In genomic region chr13:94305463-94305862, GRCh38 we compare ENCODE assay signal across 14 cellular contexts.
DNase-seq lines count a peak whose midpoint lies in the region; ATAC-seq, FAIRE-seq and TF ChIP-seq lines count a peak whose summit lies in the region.
"Had no signal": no experiment of that assay in that cellular context is flagged by ENCODE, and none has a peak within 500 bp of the region (broad histone marks: within the 10 kb centered on the region; RNA-seq: fewer than 3 reads in every experiment).

No MANE protein-coding gene starts in this region.

- no peaks in the 10 kb centered on the region for H3K36me3 Mint-ChIP-seq in activated CD8-positive, alpha-beta T cell treated with anti-CD3 and anti-CD28 coated beads for 36 hours (ENCODE audit: low read depth)
- H3K36me3 Mint-ChIP-seq: activated naive CD4-positive, alpha-beta T cell treated with anti-CD3 and anti-CD28 coated beads, Interleukin-2, amount 10 ng/mL, durations not matched to agents 7 days and 5 days had no signal

- H3K9me3 Mint-ChIP-seq in activated CD8-positive, alpha-beta T cell treated with anti-CD3 and anti-CD28 coated beads for 36 hours = no peaks in the 10 kb centered on the region
- H3K9me3 Mint-ChIP-seq: activated naive CD4-positive, alpha-beta T cell treated with anti-CD3 and anti-CD28 coated beads, Interleukin-2, amount 10 ng/mL, durations not matched to agents 7 days and 5 days had no signal

- CTCF ChIA-PET in activated CD8-positive, alpha-beta T cell treated with anti-CD3 and anti-CD28 coated beads for 36 hours (lab: Charles Lee) = no interaction called here

- H3K4me1 Mint-ChIP-seq in activated CD8-positive, alpha-beta T cell treated with anti-CD3 and anti-CD28 coated beads for 36 hours (ENCODE audit: low read depth) = no peaks in the 10 kb centered on the region

- H3K4me3 Mint-ChIP-seq in activated CD8-positive, alpha-beta T cell treated with anti-CD3 and anti-CD28 coated beads for 36 hours = no peak overlapping the region
- H3K4me3 Mint-ChIP-seq: activated naive CD4-positive, alpha-beta T cell treated with anti-CD3 and anti-CD28 coated beads, Interleukin-2, amount 10 ng/mL, durations not matched to agents 7 days and 5 days had no signal

- DNase-seq in GM04504 (ENCODE audit: low read depth) (peak; percentile 67), fibroblast of the aortic adventitia (ENCODE audit: low read depth) (peak; percentile 70), retinal pigment epithelial cell (ENCODE audit: low read depth) (peak; percentile 62), GM12891 (ENCODE audit: insufficient read length, low spot score) (no peak), HAP-1 (ENCODE audit: low spot score in 2 of 2) (no peak)
- DNase-seq in activated CD8-positive, alpha-beta T cell treated with anti-CD3 and anti-CD28 coated beads for 36 hours = no peak
- DNase-seq: activated naive CD4-positive, alpha-beta T cell treated with anti-CD3 and anti-CD28 coated beads, Interleukin-2, amount 10 ng/mL, durations not matched to agents 7 days and 5 days; DMS153; kidney glomerular epithelial cell; NCI-H2081 treated with DMSO at 0.1 percent for 48 hours had no signal

- H3K4me1 ChIP-seq in HAP-1 = peaks cover 18% of the 10 kb centered on the region

- H3K4me3 ChIP-seq in fibroblast of the aortic adventitia (ENCODE audit: low read depth, low read length) (no peak overlapping the region), retinal pigment epithelial cell (ENCODE audit: low read length) (no peak overlapping the region), HAP-1 (no peak overlapping the region)
- H3K4me3 ChIP-seq: SJSA1 had no signal

- no peak for ATAC-seq in activated CD8-positive, alpha-beta T cell treated with anti-CD3 and anti-CD28 coated beads for 36 hours
- no peak for ATAC-seq in GM21367 (IDR thresholded peaks at IDR 0.05; ENCODE audit: unreplicated experiment)

- no peak for TF ChIP-seq POLR2A in GM12891 (IDR thresholded peaks at IDR 0.05; ENCODE audit: low read depth, low read length)

- peak overlapping the region; percentile 48 for H3K27ac ChIP-seq in VCaP
- H3K27ac ChIP-seq: SJSA1 had no signal

- no peaks in the 10 kb centered on the region for H3K9me3 ChIP-seq in HAP-1
- H3K9me3 ChIP-seq: SJSA1 had no signal

- TF ChIP-seq CTCF in VCaP (conservative IDR thresholded peaks at IDR 0.05) = no peak
- TF ChIP-seq CTCF in fibroblast of the aortic adventitia (IDR thresholded peaks at IDR 0.05; ENCODE audit: insufficient read depth, low read length) = no peak
- TF ChIP-seq CTCF in retinal pigment epithelial cell (conservative IDR thresholded peaks at IDR 0.05; ENCODE audit: low read depth, low read length) = no peak
- no peak for TF ChIP-seq CTCF in activated CD8-positive, alpha-beta T cell treated with anti-CD3 and anti-CD28 coated beads for 36 hours (IDR thresholded peaks at IDR 0.05)

- no peak for FAIRE-seq in GM12891 (lab: Jason Lieb, UNC)

- H3K27me3 ChIP-seq in HAP-1 (ENCODE audit: low read depth) = no peaks in the 10 kb centered on the region
- H3K27me3 ChIP-seq: SJSA1 had no signal

- H3K36me3 ChIP-seq in HAP-1 (replicated peaks) = no peaks in the 10 kb centered on the region
- H3K36me3 ChIP-seq: SJSA1 had no signal

- POLR2A ChIA-PET in activated CD8-positive, alpha-beta T cell treated with anti-CD3 and anti-CD28 coated beads for 36 hours (lab: Charles Lee) = no interaction called here

- no peak overlapping the region for H3K27ac Mint-ChIP-seq in activated CD8-positive, alpha-beta T cell treated with anti-CD3 and anti-CD28 coated beads for 36 hours
- H3K27ac Mint-ChIP-seq: activated naive CD4-positive, alpha-beta T cell treated with anti-CD3 and anti-CD28 coated beads, Interleukin-2, amount 10 ng/mL, durations not matched to agents 7 days and 5 days; progenitor cell of endocrine pancreas had no signal

- intact Hi-C loops in activated CD8-positive, alpha-beta T cell treated with anti-CD3 and anti-CD28 coated beads for 36 hours (cut with micrococcal nuclease) = no loop called here

- no peaks in the 10 kb centered on the region for H3K27me3 Mint-ChIP-seq in activated CD8-positive, alpha-beta T cell treated with anti-CD3 and anti-CD28 coated beads for 36 hours
- H3K27me3 Mint-ChIP-seq: progenitor cell of endocrine pancreas had no signal

- in situ Hi-C loops in HAP-1 (cut with MboI; ENCODE audit: low sequenced_read_pairs) = no loop called here

TF ChIP-seq in GM12891, 5 proteins besides CTCF, POLR2A, EP300 and RAD21:
- no peak for TF ChIP-seq TAF1 (IDR thresholded peaks at IDR 0.05; ENCODE audit: low read depth, low read length)
- no peak for TF ChIP-seq SPI1 (IDR thresholded peaks at IDR 0.05; ENCODE audit: low read depth, low read length)
- no peak for TF ChIP-seq POU2F2 (IDR thresholded peaks at IDR 0.05; ENCODE audit: low read depth, low read length)
- TF ChIP-seq PAX5 (IDR thresholded peaks at IDR 0.05; ENCODE audit: insufficient read depth, low read length, severe bottlenecking) = no peak
TF ChIP-seq in GM12891: peak in this region for 0.

Comparison
In these comparisons a context has a peak if more than half of its experiments do, and no peak if none do; other contexts are left out.
1. DNase-seq: peak in GM04504 (single experiment), fibroblast of the aortic adventitia (single experiment) and retinal pigment epithelial cell (single experiment); none in activated CD8-positive, alpha-beta T cell treated with anti-CD3 and anti-CD28 coated beads for 36 hours (single experiment), GM12891 (single experiment) and HAP-1 (0 of 2).